In the genomic region with DNA sequence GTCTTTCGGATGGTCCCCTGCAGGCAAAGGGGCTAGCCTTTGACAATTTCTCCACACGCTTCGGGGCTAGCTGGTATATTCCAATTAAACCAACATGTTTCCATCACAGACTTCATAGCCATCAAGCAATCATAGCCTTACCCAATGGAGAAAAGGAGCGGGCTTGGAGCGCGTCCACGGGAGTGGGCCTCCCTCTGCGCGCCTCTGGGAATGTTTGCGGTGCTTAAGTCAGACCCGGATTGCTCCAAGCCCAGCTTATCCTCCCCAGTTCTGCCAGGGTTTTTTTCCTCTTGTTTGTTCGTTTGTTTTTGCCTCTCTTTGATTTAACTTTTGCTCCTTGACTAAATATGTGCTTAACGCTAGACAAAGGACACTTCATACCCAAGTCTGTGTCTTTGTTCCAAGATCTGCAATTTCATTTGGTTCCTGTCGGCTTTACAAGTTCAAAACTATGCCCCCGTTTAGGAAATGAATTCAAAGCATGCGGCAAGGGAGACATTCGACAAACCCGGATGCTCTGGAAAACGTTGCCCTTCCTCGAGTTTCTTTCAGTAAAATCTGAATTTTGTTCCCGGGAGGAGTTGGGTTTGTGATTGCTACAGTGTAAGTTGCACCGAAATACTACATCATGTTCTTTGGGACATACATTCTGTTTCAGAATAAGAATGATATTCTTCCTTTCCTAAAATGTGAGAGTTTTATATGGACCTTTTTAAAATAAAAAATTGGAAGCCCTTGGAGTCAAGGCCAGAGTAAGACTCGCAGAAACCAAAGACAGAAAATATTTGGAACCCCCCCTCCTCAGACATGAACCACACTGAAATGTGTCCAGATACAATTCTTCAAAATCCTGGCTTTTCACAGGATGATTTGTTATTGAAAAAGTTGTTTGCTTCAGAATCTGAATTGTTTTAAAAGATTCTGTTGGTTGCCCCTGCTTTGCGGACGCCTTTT, we compare ENCODE assay signal across 1 cellular context.
TF ChIP-seq lines count a peak whose summit lies in the region.

No MANE protein-coding gene starts in this region.

TF ChIP-seq in GM23338, 12 proteins besides CTCF, POLR2A, EP300 and RAD21 (continued from another document):
- TF ChIP-seq, protein P1, sequence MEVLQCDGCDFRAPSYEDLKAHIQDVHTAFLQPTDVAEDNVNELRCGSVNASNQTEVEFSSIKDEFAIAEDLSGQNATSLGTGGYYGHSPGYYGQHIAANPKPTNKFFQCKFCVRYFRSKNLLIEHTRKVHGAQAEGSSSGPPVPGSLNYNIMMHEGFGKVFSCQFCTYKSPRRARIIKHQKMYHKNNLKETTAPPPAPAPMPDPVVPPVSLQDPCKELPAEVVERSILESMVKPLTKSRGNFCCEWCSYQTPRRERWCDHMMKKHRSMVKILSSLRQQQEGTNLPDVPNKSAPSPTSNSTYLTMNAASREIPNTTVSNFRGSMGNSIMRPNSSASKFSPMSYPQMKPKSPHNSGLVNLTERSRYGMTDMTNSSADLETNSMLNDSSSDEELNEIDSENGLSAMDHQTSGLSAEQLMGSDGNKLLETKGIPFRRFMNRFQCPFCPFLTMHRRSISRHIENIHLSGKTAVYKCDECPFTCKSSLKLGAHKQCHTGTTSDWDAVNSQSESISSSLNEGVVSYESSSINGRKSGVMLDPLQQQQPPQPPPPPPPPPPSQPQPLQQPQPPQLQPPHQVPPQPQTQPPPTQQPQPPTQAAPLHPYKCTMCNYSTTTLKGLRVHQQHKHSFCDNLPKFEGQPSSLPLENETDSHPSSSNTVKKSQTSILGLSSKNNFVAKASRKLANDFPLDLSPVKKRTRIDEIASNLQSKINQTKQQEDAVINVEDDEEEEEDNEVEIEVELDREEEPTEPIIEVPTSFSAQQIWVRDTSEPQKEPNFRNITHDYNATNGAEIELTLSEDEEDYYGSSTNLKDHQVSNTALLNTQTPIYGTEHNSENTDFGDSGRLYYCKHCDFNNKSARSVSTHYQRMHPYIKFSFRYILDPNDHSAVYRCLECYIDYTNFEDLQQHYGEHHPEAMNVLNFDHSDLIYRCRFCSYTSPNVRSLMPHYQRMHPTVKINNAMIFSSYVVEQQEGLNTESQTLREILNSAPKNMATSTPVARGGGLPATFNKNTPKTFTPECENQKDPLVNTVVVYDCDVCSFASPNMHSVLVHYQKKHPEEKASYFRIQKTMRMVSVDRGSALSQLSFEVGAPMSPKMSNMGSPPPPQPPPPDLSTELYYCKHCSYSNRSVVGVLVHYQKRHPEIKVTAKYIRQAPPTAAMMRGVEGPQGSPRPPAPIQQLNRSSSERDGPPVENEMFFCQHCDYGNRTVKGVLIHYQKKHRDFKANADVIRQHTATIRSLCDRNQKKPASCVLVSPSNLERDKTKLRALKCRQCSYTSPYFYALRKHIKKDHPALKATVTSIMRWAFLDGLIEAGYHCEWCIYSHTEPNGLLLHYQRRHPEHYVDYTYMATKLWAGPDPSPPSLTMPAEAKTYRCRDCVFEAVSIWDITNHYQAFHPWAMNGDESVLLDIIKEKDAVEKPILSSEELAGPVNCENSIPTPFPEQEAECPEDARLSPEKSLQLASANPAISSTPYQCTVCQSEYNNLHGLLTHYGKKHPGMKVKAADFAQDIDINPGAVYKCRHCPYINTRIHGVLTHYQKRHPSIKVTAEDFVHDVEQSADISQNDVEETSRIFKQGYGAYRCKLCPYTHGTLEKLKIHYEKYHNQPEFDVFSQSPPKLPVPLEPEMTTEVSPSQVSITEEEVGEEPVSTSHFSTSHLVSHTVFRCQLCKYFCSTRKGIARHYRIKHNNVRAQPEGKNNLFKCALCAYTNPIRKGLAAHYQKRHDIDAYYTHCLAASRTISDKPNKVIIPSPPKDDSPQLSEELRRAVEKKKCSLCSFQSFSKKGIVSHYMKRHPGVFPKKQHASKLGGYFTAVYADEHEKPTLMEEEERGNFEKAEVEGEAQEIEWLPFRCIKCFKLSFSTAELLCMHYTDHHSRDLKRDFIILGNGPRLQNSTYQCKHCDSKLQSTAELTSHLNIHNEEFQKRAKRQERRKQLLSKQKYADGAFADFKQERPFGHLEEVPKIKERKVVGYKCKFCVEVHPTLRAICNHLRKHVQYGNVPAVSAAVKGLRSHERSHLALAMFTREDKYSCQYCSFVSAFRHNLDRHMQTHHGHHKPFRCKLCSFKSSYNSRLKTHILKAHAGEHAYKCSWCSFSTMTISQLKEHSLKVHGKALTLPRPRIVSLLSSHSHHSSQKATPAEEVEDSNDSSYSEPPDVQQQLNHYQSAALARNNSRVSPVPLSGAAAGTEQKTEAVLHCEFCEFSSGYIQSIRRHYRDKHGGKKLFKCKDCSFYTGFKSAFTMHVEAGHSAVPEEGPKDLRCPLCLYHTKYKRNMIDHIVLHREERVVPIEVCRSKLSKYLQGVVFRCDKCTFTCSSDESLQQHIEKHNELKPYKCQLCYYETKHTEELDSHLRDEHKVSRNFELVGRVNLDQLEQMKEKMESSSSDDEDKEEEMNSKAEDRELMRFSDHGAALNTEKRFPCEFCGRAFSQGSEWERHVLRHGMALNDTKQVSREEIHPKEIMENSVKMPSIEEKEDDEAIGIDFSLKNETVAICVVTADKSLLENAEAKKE (CRISPR knock-in tag; IDR thresholded peaks at IDR 0.05) = no peak
- TF ChIP-seq EZH2phosphoT487 (IDR thresholded peaks at IDR 0.05; ENCODE audit: unreplicated experiment) = no peak
- no peak for TF ChIP-seq ZNF331 (CRISPR knock-in tag; IDR thresholded peaks at IDR 0.05; ENCODE audit: low read depth)
- TF ChIP-seq EZH2 (IDR thresholded peaks at IDR 0.05; ENCODE audit: low read depth, unreplicated experiment) = no peak
- no peak for TF ChIP-seq JUNB (IDR thresholded peaks at IDR 0.05; ENCODE audit: unreplicated experiment)
- TF ChIP-seq, protein P2, sequence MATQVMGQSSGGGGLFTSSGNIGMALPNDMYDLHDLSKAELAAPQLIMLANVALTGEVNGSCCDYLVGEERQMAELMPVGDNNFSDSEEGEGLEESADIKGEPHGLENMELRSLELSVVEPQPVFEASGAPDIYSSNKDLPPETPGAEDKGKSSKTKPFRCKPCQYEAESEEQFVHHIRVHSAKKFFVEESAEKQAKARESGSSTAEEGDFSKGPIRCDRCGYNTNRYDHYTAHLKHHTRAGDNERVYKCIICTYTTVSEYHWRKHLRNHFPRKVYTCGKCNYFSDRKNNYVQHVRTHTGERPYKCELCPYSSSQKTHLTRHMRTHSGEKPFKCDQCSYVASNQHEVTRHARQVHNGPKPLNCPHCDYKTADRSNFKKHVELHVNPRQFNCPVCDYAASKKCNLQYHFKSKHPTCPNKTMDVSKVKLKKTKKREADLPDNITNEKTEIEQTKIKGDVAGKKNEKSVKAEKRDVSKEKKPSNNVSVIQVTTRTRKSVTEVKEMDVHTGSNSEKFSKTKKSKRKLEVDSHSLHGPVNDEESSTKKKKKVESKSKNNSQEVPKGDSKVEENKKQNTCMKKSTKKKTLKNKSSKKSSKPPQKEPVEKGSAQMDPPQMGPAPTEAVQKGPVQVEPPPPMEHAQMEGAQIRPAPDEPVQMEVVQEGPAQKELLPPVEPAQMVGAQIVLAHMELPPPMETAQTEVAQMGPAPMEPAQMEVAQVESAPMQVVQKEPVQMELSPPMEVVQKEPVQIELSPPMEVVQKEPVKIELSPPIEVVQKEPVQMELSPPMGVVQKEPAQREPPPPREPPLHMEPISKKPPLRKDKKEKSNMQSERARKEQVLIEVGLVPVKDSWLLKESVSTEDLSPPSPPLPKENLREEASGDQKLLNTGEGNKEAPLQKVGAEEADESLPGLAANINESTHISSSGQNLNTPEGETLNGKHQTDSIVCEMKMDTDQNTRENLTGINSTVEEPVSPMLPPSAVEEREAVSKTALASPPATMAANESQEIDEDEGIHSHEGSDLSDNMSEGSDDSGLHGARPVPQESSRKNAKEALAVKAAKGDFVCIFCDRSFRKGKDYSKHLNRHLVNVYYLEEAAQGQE (IDR thresholded peaks at IDR 0.05; ENCODE audit: unreplicated experiment) = no peak
- TF ChIP-seq, protein P3, sequence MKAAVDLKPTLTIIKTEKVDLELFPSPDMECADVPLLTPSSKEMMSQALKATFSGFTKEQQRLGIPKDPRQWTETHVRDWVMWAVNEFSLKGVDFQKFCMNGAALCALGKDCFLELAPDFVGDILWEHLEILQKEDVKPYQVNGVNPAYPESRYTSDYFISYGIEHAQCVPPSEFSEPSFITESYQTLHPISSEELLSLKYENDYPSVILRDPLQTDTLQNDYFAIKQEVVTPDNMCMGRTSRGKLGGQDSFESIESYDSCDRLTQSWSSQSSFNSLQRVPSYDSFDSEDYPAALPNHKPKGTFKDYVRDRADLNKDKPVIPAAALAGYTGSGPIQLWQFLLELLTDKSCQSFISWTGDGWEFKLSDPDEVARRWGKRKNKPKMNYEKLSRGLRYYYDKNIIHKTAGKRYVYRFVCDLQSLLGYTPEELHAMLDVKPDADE (IDR thresholded peaks at IDR 0.05) = no peak
- no peak for TF ChIP-seq ZNF114 (CRISPR knock-in tag; IDR thresholded peaks at IDR 0.05)
- TF ChIP-seq CREB1 (CRISPR knock-in tag; IDR thresholded peaks at IDR 0.05; ENCODE audit: low read depth) = no peak
- TF ChIP-seq POLR2AphosphoS5 (IDR thresholded peaks at IDR 0.05; ENCODE audit: low read depth) = no peak
